ENCODE assay signal across 9 cellular contexts in genomic region chr15:67149859-67150824, GRCh38.
DNase-seq lines count a peak whose midpoint lies in the region; ATAC-seq and TF ChIP-seq lines count a peak whose summit lies in the region.
"Had no signal": no experiment of that assay in that cellular context is flagged by ENCODE, and none has a peak within 500 bp of the region (broad histone marks: within the 10 kb centered on the region; RNA-seq: fewer than 3 reads in every experiment).

No MANE protein-coding gene starts in this region.

- H3K4me3 ChIP-seq in SJSA1 = peak overlapping the region; percentile 11
- H3K4me3 ChIP-seq in astrocyte of the spinal cord (ENCODE audit: low read depth, low read length) = no peak overlapping the region

- no peaks in the 10 kb centered on the region for H3K27me3 ChIP-seq in SJSA1 (replicated peaks)

- peaks cover 78 to 80% of the 10 kb centered on the region in 2 donors for H3K4me1 Mint-ChIP-seq in immature natural killer cell

- ATAC-seq in HG03354 (IDR thresholded peaks at IDR 0.05; ENCODE audit: poor library complexity, severe bottlenecking, unreplicated experiment) (no peak), HG02571 (IDR thresholded peaks at IDR 0.05; ENCODE audit: unreplicated experiment) (no peak)

- peaks cover 0 to 4% (median 4%) of the 10 kb centered on the region in 3 donors for H3K36me3 Mint-ChIP-seq in immature natural killer cell

- peaks cover 5% of the 10 kb centered on the region for H3K36me3 ChIP-seq in SJSA1

- no peaks in the 10 kb centered on the region for H3K9me3 Mint-ChIP-seq in immature natural killer cell

- peak overlapping the region; percentile 98 for H3K27ac ChIP-seq in SJSA1
- H3K27ac ChIP-seq: 22Rv1 had no signal

- peak; percentile 51 for DNase-seq in NK-92 treated with Interleukin-12 subunit alpha and Interleukin-12 subunit beta, amount 100 ng/mL, for 24 hours (lab: John Stamatoyannopoulos, UW)
- DNase-seq in NK-92 (lab: John Stamatoyannopoulos, UW; ENCODE audit: unreplicated experiment) (no peak), SJSA1 (ENCODE audit: low read depth in 1 of 2, low spot score in 2 of 2) (peak; percentile 98 to 99), astrocyte of the spinal cord (ENCODE audit: low read depth, low spot score) (peak; percentile 99), immature natural killer cell (no peak)
- peak; percentile 70 for DNase-seq in stimulated activated CD4-positive, alpha-beta T cell treated with anti-CD3 and anti-CD28 coated beads, Interleukin-15, amount 100 ng/mL, for 24 hours

- peak overlapping the region in 5 of 6 donors; percentile 51 to 79 (median 70) for H3K27ac Mint-ChIP-seq in immature natural killer cell

- H3K9me3 ChIP-seq in SJSA1 (replicated peaks) = no peaks in the 10 kb centered on the region

- in situ Hi-C loops in astrocyte of the spinal cord (cut with HindIII; ENCODE audit: low sequenced_read_pairs) = no loop called here

- H3K4me1 ChIP-seq in SJSA1 (replicated peaks) = peaks cover 94% of the 10 kb centered on the region

- peaks cover 0 to 4% (median 0%) of the 10 kb centered on the region in 3 donors for H3K27me3 Mint-ChIP-seq in immature natural killer cell (ENCODE audit: low read depth in 3 of 3)

- peak overlapping the region; percentile 7 to 70 (median 29) for H3K4me3 Mint-ChIP-seq in immature natural killer cell

- TF ChIP-seq CTCF in astrocyte of the spinal cord (IDR thresholded peaks at IDR 0.05; ENCODE audit: low read depth, low read length) = no peak

Comparison
In these comparisons a context has a peak if more than half of its experiments do, and no peak if none do; other contexts are left out.
1. DNase-seq: peak in NK-92 treated with Interleukin-12 subunit alpha and Interleukin-12 subunit beta, amount 100 ng/mL, for 24 hours (single experiment), SJSA1 (2 of 2), astrocyte of the spinal cord (single experiment) and stimulated activated CD4-positive, alpha-beta T cell treated with anti-CD3 and anti-CD28 coated beads, Interleukin-15, amount 100 ng/mL, for 24 hours (single experiment); none in NK-92 (single experiment) and immature natural killer cell (0 of 3).